In genomic region chr18:8751692-8752091, GRCh38 we compare ENCODE assay signal across 1 cellular context.
TF ChIP-seq lines count a peak whose summit lies in the region.

No MANE protein-coding gene starts in this region.

TF ChIP-seq in IMR-90, 13 proteins besides CTCF, POLR2A, EP300 and RAD21:
- TF ChIP-seq CHD1 (IDR thresholded peaks at IDR 0.05; ENCODE audit: low read depth, low read length) (no peak), ELK1 (IDR thresholded peaks at IDR 0.05; ENCODE audit: borderline replicate concordance, low read depth, low read length) (no peak), SMC3 (IDR thresholded peaks at IDR 0.05; ENCODE audit: low read depth, low read length) (no peak), MAFK (IDR thresholded peaks at IDR 0.05; ENCODE audit: low read depth, low read length) (no peak), NFE2L2 (IDR thresholded peaks at IDR 0.05; ENCODE audit: low read depth, low read length) (no peak), USF2 (IDR thresholded peaks at IDR 0.05; ENCODE audit: low read depth, low read length) (no peak), BHLHE40 (IDR thresholded peaks at IDR 0.05; ENCODE audit: low read depth, low read length) (no peak), RFX5 (IDR thresholded peaks at IDR 0.05; ENCODE audit: low read depth, low read length) (no peak), MAZ (IDR thresholded peaks at IDR 0.05; ENCODE audit: borderline replicate concordance, low read depth, low read length) (no peak), RCOR1 (IDR thresholded peaks at IDR 0.05; ENCODE audit: insufficient replicate concordance, low read length) (no peak), CEBPB (IDR thresholded peaks at IDR 0.05; ENCODE audit: low read depth, low read length) (no peak), FOS (IDR thresholded peaks at IDR 0.05; ENCODE audit: low read depth, low read length) (no peak), MXI1 (IDR thresholded peaks at IDR 0.05; ENCODE audit: borderline replicate concordance, low read depth, low read length) (no peak)
